ENCODE assay signal across 13 cellular contexts in the genomic region with DNA sequence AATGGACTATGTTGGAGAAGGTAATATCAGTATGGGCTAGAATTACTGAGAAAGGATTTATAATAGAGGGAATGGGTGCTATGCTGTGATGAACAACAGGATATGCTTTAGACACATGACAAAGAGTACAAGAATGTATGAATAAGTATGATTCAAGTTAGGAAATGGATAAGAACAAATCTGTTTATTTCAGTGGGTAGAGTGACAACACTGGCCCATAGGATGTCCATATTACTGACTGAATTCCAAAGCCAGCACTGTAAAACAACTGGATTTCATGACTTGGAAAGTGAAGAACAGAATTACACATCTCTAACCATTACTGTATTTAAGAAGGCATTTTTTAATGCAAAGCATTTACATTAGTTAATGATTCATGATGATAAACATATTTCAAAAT. TPM values are rescaled to one million over a fixed set of nuclear protein-coding genes. Genes with fewer than 3 reads are reported as not detected.
DNase-seq lines count a peak whose midpoint lies in the region; ATAC-seq and TF ChIP-seq lines count a peak whose summit lies in the region.
"Had no signal": no experiment of that assay in that cellular context is flagged by ENCODE, and none has a peak within 500 bp of the region (broad histone marks: within the 10 kb centered on the region; RNA-seq: fewer than 3 reads in every experiment).

No MANE protein-coding gene starts in this region.

- H3K27ac ChIP-seq in epithelial cell of prostate (peak overlapping the region; percentile 73), left lung (no peak overlapping the region)
- H3K27ac ChIP-seq: C4-2B had no signal

- no peaks in the 10 kb centered on the region for H3K27me3 ChIP-seq in left lung

- ATAC-seq in left lung = no peak
- ATAC-seq in HG03108 (IDR thresholded peaks at IDR 0.05; ENCODE audit: unreplicated experiment) = no peak
- ATAC-seq in GM19463 (IDR thresholded peaks at IDR 0.05; ENCODE audit: unreplicated experiment) = no peak
- ATAC-seq: T-cell had no signal

- no peak overlapping the region for H3K4me3 ChIP-seq in left lung

- TF ChIP-seq CTCF in left lung (IDR thresholded peaks at IDR 0.05) = no peak

- intact Hi-C loops in left lung (cut with DNase I) = no loop called here

- no peaks in the 10 kb centered on the region for H3K4me1 ChIP-seq in left lung

- H3K9me3 ChIP-seq in left lung = peaks cover 0 to 16% of the 10 kb centered on the region in 2 donors

- DNase-seq in EH (ENCODE audit: low read depth) (peak; percentile 80), RKO (ENCODE audit: low spot score) (peak; percentile 80), epithelial cell of prostate (ENCODE audit: low read depth, low spot score) (no peak), non-pigmented ciliary epithelial cell (ENCODE audit: low read depth) (peak; percentile 69), left lung (no peak), RPMI8226 (no peak)
- DNase-seq: DND-41, midbrain, NCI-H1694, T-cell had no signal

- no peaks in the 10 kb centered on the region for H3K36me3 ChIP-seq in left lung

RNA-seq across cellular contexts. Expression of gene EPM2A, which starts 35.9 kb away (rescaled TPM):
- 10 to 100 TPM in 1 of 2 donors, 1 to 10 TPM in 1; 4.9 to 11.0 TPM for total RNA-seq in left lung

Comparison
In these comparisons a context has a peak if more than half of its experiments do, and no peak if none do; other contexts are left out.
1. DNase-seq: peak in EH (single experiment), RKO (single experiment) and non-pigmented ciliary epithelial cell (single experiment); none in epithelial cell of prostate (single experiment), left lung (0 of 2) and RPMI8226 (single experiment).